ENCODE assay signal across 16 cellular contexts in the genomic region with DNA sequence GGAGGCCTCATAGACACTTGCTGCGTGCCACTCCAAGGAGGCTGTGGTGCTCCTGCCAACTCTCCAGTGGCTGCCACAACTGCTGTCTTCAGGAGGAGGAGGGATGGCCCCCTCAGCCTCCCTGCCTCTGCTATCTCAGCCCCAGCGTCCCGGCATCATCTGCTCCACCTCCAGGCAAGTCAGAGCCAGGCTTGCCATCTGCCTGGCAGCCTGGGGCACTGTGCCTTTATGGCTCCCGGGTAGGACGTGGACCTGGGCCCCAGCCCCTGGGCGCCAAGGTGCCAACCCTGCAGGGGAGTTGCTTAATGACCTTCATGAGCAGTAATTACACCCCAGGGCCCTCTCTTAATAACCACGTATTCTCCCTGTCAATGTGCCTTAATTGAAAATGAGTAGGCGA.
"Had no signal": no experiment of that assay in that cellular context is flagged by ENCODE, and none has a peak within 500 bp of the region (broad histone marks: within the 10 kb centered on the region; RNA-seq: fewer than 3 reads in every experiment).

No MANE protein-coding gene starts in this region.

- H3K4me1 ChIP-seq: stomach had no signal

- H3K9me3 ChIP-seq: gastrocnemius medialis, left lung, stomach, thoracic aorta had no signal

- ATAC-seq: gastrocnemius medialis had no signal

- H3K27me3 ChIP-seq: gastrocnemius medialis, left lung, stomach had no signal

- DNase-seq: activated CD4-positive, alpha-beta T cell treated with anti-CD3 and anti-CD28 coated beads, Interleukin-2, amount 10 ng/mL, durations not matched to agents 7 days and 5 days; activated CD4-positive, CD25-positive, alpha-beta regulatory T cell; activated CD8-positive, alpha-beta memory T cell treated with anti-CD3 and anti-CD28 coated beads for 24 hours; activated naive CD4-positive, alpha-beta T cell treated with anti-CD3 and anti-CD28 coated beads, Interleukin-2, amount 50 U/mL, for 16 hours; cortex of kidney; effector memory CD4-positive, alpha-beta T cell; gastrocnemius medialis; natural killer cell; occipital lobe; stimulated activated CD4-positive, alpha-beta T cell treated with anti-CD3 and anti-CD28 coated beads, Interleukin-4, amount 100 ng/mL, for 24 hours; stomach had no signal

- H3K36me3 Mint-ChIP-seq: memory B cell, natural killer cell had no signal

- H3K4me3 ChIP-seq: gastrocnemius medialis, left lung, stomach, thoracic aorta had no signal

- H3K27ac Mint-ChIP-seq: activated CD4-positive, alpha-beta T cell treated with anti-CD3 and anti-CD28 coated beads, Interleukin-2, amount 10 ng/mL, durations not matched to agents 7 days and 5 days; memory B cell; natural killer cell had no signal

- H3K36me3 ChIP-seq: gastrocnemius medialis, left lung, stomach, thoracic aorta had no signal

- H3K9me3 Mint-ChIP-seq: activated CD4-positive, alpha-beta T cell treated with anti-CD3 and anti-CD28 coated beads, Interleukin-2, amount 10 ng/mL, durations not matched to agents 7 days and 5 days; central memory CD8-positive, alpha-beta T cell; memory B cell; natural killer cell had no signal

- H3K27ac ChIP-seq: epithelial cell of prostate, gastrocnemius medialis, left lung, stomach, thoracic aorta had no signal
